1 cellular context compared by ENCODE assay signal in the genomic region with DNA sequence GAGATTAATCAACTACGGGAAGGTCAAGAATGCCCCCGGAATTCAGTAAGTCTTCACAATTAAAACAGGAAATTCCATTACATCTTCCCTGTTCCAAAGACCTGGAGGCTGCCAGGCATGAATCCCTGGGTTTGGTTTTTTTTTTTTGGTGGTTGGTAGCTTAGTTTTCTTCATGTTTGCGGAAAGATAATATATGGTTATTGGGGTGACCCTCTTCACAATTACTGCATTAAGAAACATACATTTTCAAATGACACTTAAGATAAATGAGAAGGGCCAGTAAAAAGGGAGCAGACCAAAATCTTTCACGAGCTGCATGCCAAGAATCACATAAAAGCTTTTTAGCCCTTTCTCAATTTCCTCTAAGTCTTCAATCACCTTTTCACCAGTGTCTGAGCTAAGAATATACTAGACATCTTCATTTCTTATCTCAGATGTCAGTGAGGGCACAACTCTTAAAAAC.
TF ChIP-seq lines count a peak whose summit lies in the region.

No MANE protein-coding gene starts in this region.

TF ChIP-seq in WTC11, 78 proteins besides CTCF, POLR2A, EP300 and RAD21 (continued from another document):
- TF ChIP-seq, protein P1, sequence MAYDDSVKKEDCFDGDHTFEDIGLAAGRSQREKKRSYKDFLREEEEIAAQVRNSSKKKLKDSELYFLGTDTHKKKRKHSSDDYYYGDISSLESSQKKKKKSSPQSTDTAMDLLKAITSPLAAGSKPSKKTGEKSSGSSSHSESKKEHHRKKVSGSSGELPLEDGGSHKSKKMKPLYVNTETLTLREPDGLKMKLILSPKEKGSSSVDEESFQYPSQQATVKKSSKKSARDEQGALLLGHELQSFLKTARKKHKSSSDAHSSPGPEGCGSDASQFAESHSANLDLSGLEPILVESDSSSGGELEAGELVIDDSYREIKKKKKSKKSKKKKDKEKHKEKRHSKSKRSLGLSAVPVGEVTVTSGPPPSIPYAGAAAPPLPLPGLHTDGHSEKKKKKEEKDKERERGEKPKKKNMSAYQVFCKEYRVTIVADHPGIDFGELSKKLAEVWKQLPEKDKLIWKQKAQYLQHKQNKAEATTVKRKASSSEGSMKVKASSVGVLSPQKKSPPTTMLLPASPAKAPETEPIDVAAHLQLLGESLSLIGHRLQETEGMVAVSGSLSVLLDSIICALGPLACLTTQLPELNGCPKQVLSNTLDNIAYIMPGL (CRISPR knock-in tag; IDR thresholded peaks at IDR 0.05), result no peak
- TF ChIP-seq ELF4 (CRISPR knock-in tag; IDR thresholded peaks at IDR 0.05; ENCODE audit: low read depth) (no peak), HMGA2 (CRISPR knock-in tag; IDR thresholded peaks at IDR 0.05) (no peak), TEAD4 (CRISPR knock-in tag; IDR thresholded peaks at IDR 0.05) (no peak), ZNF138 (CRISPR knock-in tag; conservative IDR thresholded peaks at IDR 0.05) (no peak), ZNF121 (CRISPR knock-in tag; IDR thresholded peaks at IDR 0.05) (no peak)
- TF ChIP-seq, protein P2, sequence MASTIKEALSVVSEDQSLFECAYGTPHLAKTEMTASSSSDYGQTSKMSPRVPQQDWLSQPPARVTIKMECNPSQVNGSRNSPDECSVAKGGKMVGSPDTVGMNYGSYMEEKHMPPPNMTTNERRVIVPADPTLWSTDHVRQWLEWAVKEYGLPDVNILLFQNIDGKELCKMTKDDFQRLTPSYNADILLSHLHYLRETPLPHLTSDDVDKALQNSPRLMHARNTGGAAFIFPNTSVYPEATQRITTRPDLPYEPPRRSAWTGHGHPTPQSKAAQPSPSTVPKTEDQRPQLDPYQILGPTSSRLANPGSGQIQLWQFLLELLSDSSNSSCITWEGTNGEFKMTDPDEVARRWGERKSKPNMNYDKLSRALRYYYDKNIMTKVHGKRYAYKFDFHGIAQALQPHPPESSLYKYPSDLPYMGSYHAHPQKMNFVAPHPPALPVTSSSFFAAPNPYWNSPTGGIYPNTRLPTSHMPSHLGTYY (CRISPR knock-in tag; IDR thresholded peaks at IDR 0.05), result no peak
- TF ChIP-seq, protein P3, sequence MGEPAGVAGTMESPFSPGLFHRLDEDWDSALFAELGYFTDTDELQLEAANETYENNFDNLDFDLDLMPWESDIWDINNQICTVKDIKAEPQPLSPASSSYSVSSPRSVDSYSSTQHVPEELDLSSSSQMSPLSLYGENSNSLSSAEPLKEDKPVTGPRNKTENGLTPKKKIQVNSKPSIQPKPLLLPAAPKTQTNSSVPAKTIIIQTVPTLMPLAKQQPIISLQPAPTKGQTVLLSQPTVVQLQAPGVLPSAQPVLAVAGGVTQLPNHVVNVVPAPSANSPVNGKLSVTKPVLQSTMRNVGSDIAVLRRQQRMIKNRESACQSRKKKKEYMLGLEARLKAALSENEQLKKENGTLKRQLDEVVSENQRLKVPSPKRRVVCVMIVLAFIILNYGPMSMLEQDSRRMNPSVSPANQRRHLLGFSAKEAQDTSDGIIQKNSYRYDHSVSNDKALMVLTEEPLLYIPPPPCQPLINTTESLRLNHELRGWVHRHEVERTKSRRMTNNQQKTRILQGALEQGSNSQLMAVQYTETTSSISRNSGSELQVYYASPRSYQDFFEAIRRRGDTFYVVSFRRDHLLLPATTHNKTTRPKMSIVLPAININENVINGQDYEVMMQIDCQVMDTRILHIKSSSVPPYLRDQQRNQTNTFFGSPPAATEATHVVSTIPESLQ (CRISPR knock-in tag; IDR thresholded peaks at IDR 0.05), result no peak
- TF ChIP-seq, protein P4, sequence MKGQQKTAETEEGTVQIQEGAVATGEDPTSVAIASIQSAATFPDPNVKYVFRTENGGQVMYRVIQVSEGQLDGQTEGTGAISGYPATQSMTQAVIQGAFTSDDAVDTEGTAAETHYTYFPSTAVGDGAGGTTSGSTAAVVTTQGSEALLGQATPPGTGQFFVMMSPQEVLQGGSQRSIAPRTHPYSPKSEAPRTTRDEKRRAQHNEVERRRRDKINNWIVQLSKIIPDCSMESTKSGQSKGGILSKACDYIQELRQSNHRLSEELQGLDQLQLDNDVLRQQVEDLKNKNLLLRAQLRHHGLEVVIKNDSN (CRISPR knock-in tag; IDR thresholded peaks at IDR 0.05), result no peak
- TF ChIP-seq, protein P5, sequence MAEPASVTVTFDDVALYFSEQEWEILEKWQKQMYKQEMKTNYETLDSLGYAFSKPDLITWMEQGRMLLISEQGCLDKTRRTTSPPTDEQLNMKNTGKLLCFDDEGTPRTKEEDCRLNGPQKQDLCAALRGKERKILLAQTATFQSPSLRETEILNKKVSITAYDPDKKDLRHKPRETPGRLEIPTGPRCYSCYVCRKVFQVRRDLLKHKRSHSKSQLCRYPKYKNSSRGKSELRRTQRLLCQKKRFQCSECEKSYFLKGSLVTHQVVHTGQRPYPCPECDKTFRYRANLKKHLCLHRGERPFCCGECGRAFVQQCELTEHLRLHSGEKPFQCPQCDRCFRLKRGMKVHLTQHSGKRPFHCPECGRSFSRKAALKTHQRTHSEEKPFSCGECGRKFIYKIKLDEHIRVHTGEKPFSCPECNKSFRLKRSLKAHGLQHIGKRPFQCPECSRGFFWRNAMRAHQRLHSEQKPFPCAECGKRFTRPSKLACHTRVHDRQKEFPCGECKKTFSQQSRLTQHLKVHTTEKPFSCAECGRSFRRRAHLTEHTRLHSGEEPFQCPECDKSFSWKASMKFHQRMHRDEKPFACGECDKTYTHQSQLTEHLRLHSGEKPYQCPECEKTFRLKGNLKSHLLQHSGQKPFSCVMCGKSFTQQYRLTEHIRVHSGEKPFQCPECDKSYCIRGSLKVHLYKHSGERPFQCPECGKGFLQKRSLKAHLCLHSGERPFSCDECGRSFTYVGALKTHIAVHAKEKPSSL (CRISPR knock-in tag; conservative IDR thresholded peaks at IDR 0.05), result no peak
- TF ChIP-seq, protein P6, sequence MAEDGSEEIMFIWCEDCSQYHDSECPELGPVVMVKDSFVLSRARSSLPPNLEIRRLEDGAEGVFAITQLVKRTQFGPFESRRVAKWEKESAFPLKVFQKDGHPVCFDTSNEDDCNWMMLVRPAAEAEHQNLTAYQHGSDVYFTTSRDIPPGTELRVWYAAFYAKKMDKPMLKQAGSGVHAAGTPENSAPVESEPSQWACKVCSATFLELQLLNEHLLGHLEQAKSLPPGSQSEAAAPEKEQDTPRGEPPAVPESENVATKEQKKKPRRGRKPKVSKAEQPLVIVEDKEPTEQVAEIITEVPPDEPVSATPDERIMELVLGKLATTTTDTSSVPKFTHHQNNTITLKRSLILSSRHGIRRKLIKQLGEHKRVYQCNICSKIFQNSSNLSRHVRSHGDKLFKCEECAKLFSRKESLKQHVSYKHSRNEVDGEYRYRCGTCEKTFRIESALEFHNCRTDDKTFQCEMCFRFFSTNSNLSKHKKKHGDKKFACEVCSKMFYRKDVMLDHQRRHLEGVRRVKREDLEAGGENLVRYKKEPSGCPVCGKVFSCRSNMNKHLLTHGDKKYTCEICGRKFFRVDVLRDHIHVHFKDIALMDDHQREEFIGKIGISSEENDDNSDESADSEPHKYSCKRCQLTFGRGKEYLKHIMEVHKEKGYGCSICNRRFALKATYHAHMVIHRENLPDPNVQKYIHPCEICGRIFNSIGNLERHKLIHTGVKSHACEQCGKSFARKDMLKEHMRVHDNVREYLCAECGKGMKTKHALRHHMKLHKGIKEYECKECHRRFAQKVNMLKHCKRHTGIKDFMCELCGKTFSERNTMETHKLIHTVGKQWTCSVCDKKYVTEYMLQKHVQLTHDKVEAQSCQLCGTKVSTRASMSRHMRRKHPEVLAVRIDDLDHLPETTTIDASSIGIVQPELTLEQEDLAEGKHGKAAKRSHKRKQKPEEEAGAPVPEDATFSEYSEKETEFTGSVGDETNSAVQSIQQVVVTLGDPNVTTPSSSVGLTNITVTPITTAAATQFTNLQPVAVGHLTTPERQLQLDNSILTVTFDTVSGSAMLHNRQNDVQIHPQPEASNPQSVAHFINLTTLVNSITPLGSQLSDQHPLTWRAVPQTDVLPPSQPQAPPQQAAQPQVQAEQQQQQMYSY (CRISPR knock-in tag; IDR thresholded peaks at IDR 0.05), result no peak
- TF ChIP-seq, protein P7, sequence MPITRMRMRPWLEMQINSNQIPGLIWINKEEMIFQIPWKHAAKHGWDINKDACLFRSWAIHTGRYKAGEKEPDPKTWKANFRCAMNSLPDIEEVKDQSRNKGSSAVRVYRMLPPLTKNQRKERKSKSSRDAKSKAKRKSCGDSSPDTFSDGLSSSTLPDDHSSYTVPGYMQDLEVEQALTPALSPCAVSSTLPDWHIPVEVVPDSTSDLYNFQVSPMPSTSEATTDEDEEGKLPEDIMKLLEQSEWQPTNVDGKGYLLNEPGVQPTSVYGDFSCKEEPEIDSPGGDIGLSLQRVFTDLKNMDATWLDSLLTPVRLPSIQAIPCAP (CRISPR knock-in tag; IDR thresholded peaks at IDR 0.05), result no peak
